Comparison of ENCODE assay signal across 28 cellular contexts in the genomic region with DNA sequence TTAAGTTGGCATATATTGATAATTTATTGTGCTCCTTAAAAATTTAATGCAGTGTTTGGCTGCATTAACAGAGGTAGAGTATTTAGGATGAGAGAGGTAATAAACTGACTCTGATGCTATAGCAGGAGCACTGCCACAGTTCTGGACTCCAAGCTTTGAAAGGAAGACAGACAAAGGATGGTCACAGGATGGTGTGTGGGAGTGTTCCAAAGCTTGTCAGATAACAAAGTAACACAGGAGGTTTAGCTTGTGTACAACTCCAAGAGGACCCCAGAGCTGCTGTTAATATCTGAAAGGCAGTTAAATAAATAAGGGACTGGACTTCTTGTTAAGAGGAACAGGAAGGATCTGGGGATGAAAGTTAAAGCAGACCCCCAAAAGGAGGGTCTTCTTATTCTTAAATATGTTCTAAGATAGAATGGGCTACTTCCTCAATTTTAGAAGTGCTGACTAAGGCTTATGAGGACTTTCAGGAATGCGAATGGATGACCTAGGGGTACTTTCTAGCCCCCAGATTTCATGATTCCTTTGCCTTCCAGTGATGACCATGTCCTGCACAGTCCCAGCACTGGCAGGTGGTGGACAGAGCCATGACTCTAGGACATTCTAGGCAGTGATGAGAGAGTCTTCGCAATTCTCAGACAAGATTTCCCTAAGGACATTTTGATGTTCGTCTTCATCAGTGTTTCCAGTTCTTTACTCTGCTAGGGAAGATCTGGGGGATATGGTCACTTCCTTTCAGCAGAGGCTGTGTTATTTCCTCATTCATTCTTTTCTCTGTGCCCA.
A peak's percentile ranks its signal among the peaks of the same experiment; 100 is the strongest.
DNase-seq lines count a peak whose midpoint lies in the region; ATAC-seq, FAIRE-seq and TF ChIP-seq lines count a peak whose summit lies in the region.
"Had no signal": no experiment of that assay in that cellular context is flagged by ENCODE, and none has a peak within 500 bp of the region (broad histone marks: within the 10 kb centered on the region; RNA-seq: fewer than 3 reads in every experiment).

No MANE protein-coding gene starts in this region.

- H3K56ac ChIP-seq in H1 (replicated peaks; ENCODE audit: insufficient read length, low read depth, low read length), result no peak overlapping the region

- no peak overlapping the region for H3K9ac ChIP-seq in H1 (replicated peaks in 1 of 4; ENCODE audit: extremely low read depth in 1 of 4, low read depth in 3 of 4, low read length in 3 of 4)
- H3K9ac ChIP-seq: KMS-11 had no signal

- H3K79me2 ChIP-seq in GM23338 (replicated peaks; ENCODE audit: insufficient read depth), result peaks cover 47% of the 10 kb centered on the region
- peaks cover 0 to 42% of the 10 kb centered on the region in 2 experiments; a peak in 2 of 4 replicates for H3K79me2 ChIP-seq in H1 (ENCODE audit: control insufficient read depth in 1 of 2, insufficient read depth in 2 of 2, low read length in 2 of 2)

- H2BK20ac ChIP-seq in H1 (ENCODE audit: low read length), result no peak overlapping the region

- H3K9me2 ChIP-seq in GM23338 (ENCODE audit: insufficient read depth), result no peaks in the 10 kb centered on the region

- H3K9me3 ChIP-seq in H1 (ENCODE audit: insufficient read depth in 2 of 2, low read depth in 1 of 2, low read length in 1 of 2), result no peaks in the 10 kb centered on the region
- H3K9me3 ChIP-seq: heart left ventricle, upper lobe of left lung had no signal

- 0 out of 2 replicates have a peak overlapping the region, but pooled peaks have one; percentile 33 for H2BK15ac ChIP-seq in H1 (ENCODE audit: low read length)

- no peak for TF ChIP-seq POLR2A in H1 (IDR thresholded peaks at IDR 0.05; ENCODE audit: control extremely low read depth in 1 of 2, low read depth in 2 of 2, low read length in 2 of 2)

- no peak overlapping the region for H2BK12ac ChIP-seq in H1 (ENCODE audit: low read depth, low read length)

- peak overlapping the region; percentile 56 for H4K91ac ChIP-seq in H1 (replicated peaks; ENCODE audit: insufficient read length, low read length)

- no peak overlapping the region for H2BK120ac ChIP-seq in H1 (replicated peaks; ENCODE audit: low read depth, low read length)

- H4K20me1 ChIP-seq in GM23338 (replicated peaks; ENCODE audit: insufficient read depth), result no peaks in the 10 kb centered on the region
- H4K20me1 ChIP-seq in H1 (replicated peaks in 1 of 2; ENCODE audit: control insufficient read depth in 1 of 2, insufficient read depth in 2 of 2, low read length in 2 of 2), result no peaks in the 10 kb centered on the region

- POLR2A ChIA-PET in H1 (lab: Charles Lee; ENCODE audit: partially characterized antibody), result interaction anchor here (0.9 kb wide), 1 partner anchor 14 kb away, joined by 3 read pairs; no protein-coding TSS in a partner anchor

- H3K4me1 ChIP-seq in GM23338 (ENCODE audit: insufficient read depth) (peaks cover 30% of the 10 kb centered on the region), H1 (replicated peaks in 1 of 4; ENCODE audit: control insufficient read depth in 3 of 4, insufficient read depth in 4 of 4, low read length in 3 of 4) (peaks cover 3 to 21% (median 16%) of the 10 kb centered on the region in 4 experiments; a peak in 6 of 7 replicates)

- no peak overlapping the region for H4K5ac ChIP-seq in H1 (ENCODE audit: insufficient read length, low read depth, low read length)

- intact Hi-C loops in activated naive CD4-positive, alpha-beta T cell treated with anti-CD3 and anti-CD28 coated beads for 36 hours (cut with micrococcal nuclease), result no loop called here

- H3K4ac ChIP-seq in H1 (replicated peaks; ENCODE audit: insufficient read length, low read depth, low read length), result peak overlapping the region; percentile 88

- no peak overlapping the region for H3K23ac ChIP-seq in H1 (ENCODE audit: insufficient read length)

- H3K27ac Mint-ChIP-seq in GM23338 (peak overlapping the region; percentile 71), nephron progenitor cell (peak overlapping the region; percentile 25)
- H3K27ac Mint-ChIP-seq in activated naive CD4-positive, alpha-beta T cell treated with anti-CD3 and anti-CD28 coated beads for 36 hours, result no peak overlapping the region
- H3K27ac Mint-ChIP-seq: activated CD4-positive, alpha-beta memory T cell treated with anti-CD3 and anti-CD28 coated beads, Interleukin-2, amount 10 ng/mL, durations not matched to agents 7 days and 5 days; activated naive CD4-positive, alpha-beta T cell treated with anti-CD3 and anti-CD28 coated beads, Interleukin-2, amount 50 U/mL, for 24 hours had no signal

- peaks cover 2% of the 10 kb centered on the region for H3K27me3 Mint-ChIP-seq in GM23338 (ENCODE audit: insufficient read depth, low read depth, poor library complexity)
- peaks cover 5% of the 10 kb centered on the region for H3K27me3 Mint-ChIP-seq in nephron progenitor cell (ENCODE audit: low read depth, poor library complexity)
- peaks cover 29% of the 10 kb centered on the region for H3K27me3 Mint-ChIP-seq in activated naive CD4-positive, alpha-beta T cell treated with anti-CD3 and anti-CD28 coated beads for 36 hours (ENCODE audit: low read depth)

- H3K4me1 Mint-ChIP-seq in GM23338, result peaks cover 69% of the 10 kb centered on the region
- peaks cover 40% of the 10 kb centered on the region for H3K4me1 Mint-ChIP-seq in nephron progenitor cell
- H3K4me1 Mint-ChIP-seq in activated naive CD4-positive, alpha-beta T cell treated with anti-CD3 and anti-CD28 coated beads for 36 hours (ENCODE audit: low read depth), result peaks cover 2% of the 10 kb centered on the region

- TF ChIP-seq EP300 in H1 (IDR thresholded peaks at IDR 0.05; ENCODE audit: borderline replicate concordance in 1 of 2, low read depth in 2 of 2, low read length in 2 of 2), result no peak

- H2AFZ ChIP-seq in GM23338, result no peak overlapping the region
- H2AFZ ChIP-seq in H1 (ENCODE audit: low read length), result no peak overlapping the region

- 100% methylated on average over 3 of the region's 3 CpGs; no CpG with 5 or more reads in 1 of the 2 experiments for WGBS in H1 (ENCODE audit: extremely low coverage in 1 of 2, insufficient coverage in 1 of 2, insufficient read length in 1 of 2, insufficient replicate concordance in 2 of 2, low coverage in 1 of 2, low lambda C conversion rate in 2 of 2, missing lambda C conversion rate in 1 of 2), 2 experiments

- ATAC-seq in GM23338, result no peak
- ATAC-seq: PC-3 had no signal

- H3K27me3 ChIP-seq in GM23338 (ENCODE audit: insufficient read depth) (no peaks in the 10 kb centered on the region), H1 (replicated peaks in 1 of 4; ENCODE audit: control insufficient read depth in 3 of 4, extremely low read depth in 1 of 4, insufficient read depth in 3 of 4, low read length in 3 of 4) (no peaks in the 10 kb centered on the region)
- H3K27me3 ChIP-seq: upper lobe of left lung had no signal

- CTCF ChIA-PET in H1 (lab: Charles Lee; ENCODE audit: partially characterized antibody), result interaction anchor here (0.9 to 2.2 kb wide), 3 partner anchors 11 to 29 kb away, joined by 4 to 9 read pairs (median 4); no protein-coding TSS in a partner anchor
- CTCF ChIA-PET in activated naive CD4-positive, alpha-beta T cell treated with anti-CD3 and anti-CD28 coated beads for 36 hours (lab: Charles Lee), result no interaction called here

- no peaks in the 10 kb centered on the region; the same call in 1 of the 2 replicates for H3K79me1 ChIP-seq in H1 (ENCODE audit: low read depth, low read length)

- peak overlapping the region; percentile 11; the same call in 1 of the 2 replicates for H3K18ac ChIP-seq in H1 (ENCODE audit: extremely low read depth, low read length)

- H3K9me3 Mint-ChIP-seq in GM23338 (no peaks in the 10 kb centered on the region; the same call in 2 of the 3 replicates), nephron progenitor cell (no peaks in the 10 kb centered on the region)
- no peaks in the 10 kb centered on the region for H3K9me3 Mint-ChIP-seq in activated naive CD4-positive, alpha-beta T cell treated with anti-CD3 and anti-CD28 coated beads for 36 hours
- H3K9me3 Mint-ChIP-seq: activated CD4-positive, alpha-beta memory T cell treated with anti-CD3 and anti-CD28 coated beads, Interleukin-2, amount 10 ng/mL, durations not matched to agents 7 days and 5 days; activated naive CD4-positive, alpha-beta T cell treated with anti-CD3 and anti-CD28 coated beads, Interleukin-2, amount 50 U/mL, for 24 hours had no signal

- peaks cover 3% of the 10 kb centered on the region for H3K23me2 ChIP-seq in H1 (ENCODE audit: low read depth, low read length)

- H3F3A ChIP-seq in GM23338 (replicated peaks; ENCODE audit: low read depth), result 0 out of 2 replicates have a peak, but pooled peaks cover 5% of the 10 kb centered on the region

- H3K36me3 ChIP-seq in GM23338 (ENCODE audit: insufficient read depth), result no peaks in the 10 kb centered on the region
- H3K36me3 ChIP-seq in H1 (ENCODE audit: control insufficient read depth in 2 of 4, insufficient read depth in 4 of 4, low read length in 3 of 4), result no peaks in the 10 kb centered on the region
- H3K36me3 ChIP-seq: heart left ventricle, upper lobe of left lung had no signal

- H2AK5ac ChIP-seq in H1 (ENCODE audit: low read depth, low read length), result 0 out of 2 replicates have a peak overlapping the region, but pooled peaks have one; percentile 8

- no peak overlapping the region for H3K4me3 Mint-ChIP-seq in GM23338
- no peak overlapping the region for H3K4me3 Mint-ChIP-seq in nephron progenitor cell
- H3K4me3 Mint-ChIP-seq in activated naive CD4-positive, alpha-beta T cell treated with anti-CD3 and anti-CD28 coated beads for 36 hours, result no peak overlapping the region
- H3K4me3 Mint-ChIP-seq: activated CD4-positive, alpha-beta memory T cell treated with anti-CD3 and anti-CD28 coated beads, Interleukin-2, amount 10 ng/mL, durations not matched to agents 7 days and 5 days; activated naive CD4-positive, alpha-beta T cell treated with anti-CD3 and anti-CD28 coated beads, Interleukin-2, amount 50 U/mL, for 24 hours had no signal

- H3K14ac ChIP-seq in H1 (ENCODE audit: insufficient read length), result no peak overlapping the region

- no peak for TF ChIP-seq RAD21 in H1 (IDR thresholded peaks at IDR 0.05 in 1 of 2, conservative IDR thresholded peaks at IDR 0.05 in 1 of 2; ENCODE audit: low read depth in 2 of 2, low read length in 2 of 2)

- FAIRE-seq in H1 (lab: Jason Lieb, UNC), result no peak
- FAIRE-seq: bronchial epithelial cell had no signal

- no peak overlapping the region for H3K27ac ChIP-seq in GM23338 (ENCODE audit: low read depth)
- no peak overlapping the region for H3K27ac ChIP-seq in H1 (ENCODE audit: low read depth, low read length)
- H3K27ac ChIP-seq: epithelial cell of prostate, heart left ventricle, KMS-11, skin epidermis, upper lobe of left lung had no signal

- TF ChIP-seq CTCF in GM23338 (conservative IDR thresholded peaks at IDR 0.05; ENCODE audit: low read depth in 2 of 2), result no peak
- no peak for TF ChIP-seq CTCF in H1 (IDR thresholded peaks at IDR 0.05; ENCODE audit: control extremely low read depth in 1 of 3, insufficient read depth in 1 of 3, low read depth in 1 of 3, low read length in 3 of 3)
- no peak for TF ChIP-seq CTCF in nephron progenitor cell (IDR thresholded peaks at IDR 0.05)

- H3K36me3 Mint-ChIP-seq in GM23338 (ENCODE audit: low read depth) (peaks cover 8% of the 10 kb centered on the region; the same call in 2 of the 3 replicates), nephron progenitor cell (ENCODE audit: low read depth) (peaks cover 9% of the 10 kb centered on the region)
- H3K36me3 Mint-ChIP-seq in activated naive CD4-positive, alpha-beta T cell treated with anti-CD3 and anti-CD28 coated beads for 36 hours (ENCODE audit: low read depth), result no peaks in the 10 kb centered on the region
- H3K36me3 Mint-ChIP-seq: activated naive CD4-positive, alpha-beta T cell treated with anti-CD3 and anti-CD28 coated beads, Interleukin-2, amount 50 U/mL, for 24 hours had no signal

- H2BK5ac ChIP-seq in H1 (ENCODE audit: low read depth, low read length), result no peak overlapping the region

- DNase-seq in GM23338 (ENCODE audit: low spot score) (no peak), OCI-M1 (lab: John Stamatoyannopoulos, UW) (peak; percentile 73), H1 (ENCODE audit: low read depth in 1 of 2, low spot score in 2 of 2) (no peak), nephron progenitor cell (no peak), T-helper 9 cell (no peak), NCI-H446 (lab: John Stamatoyannopoulos, UW) (no peak), glomerular visceral epithelial cell (ENCODE audit: extremely low spot score) (no peak)
- DNase-seq in activated naive CD4-positive, alpha-beta T cell treated with anti-CD3 and anti-CD28 coated beads for 36 hours, result no peak
- DNase-seq: activated CD4-positive, alpha-beta memory T cell treated with anti-CD3 and anti-CD28 coated beads, Interleukin-2, amount 10 ng/mL, durations not matched to agents 7 days and 5 days; activated CD4-positive, CD25-positive, alpha-beta regulatory T cell treated with anti-CD3 and anti-CD28 coated beads, Interleukin-2, amount 50 U/mL, for 72 hours; activated CD8-positive, alpha-beta memory T cell treated with anti-CD3 and anti-CD28 coated beads, Interleukin-2, amount 50 U/mL, for 48 hours; amygdala; GOT3; heart left ventricle; NCI-H1436; NCI-H2081 treated with DMSO at 0.1 percent for 48 hours; occipital lobe; PC-3; Right ventricle myocardium superior; stimulated activated CD4-positive, alpha-beta T cell treated with anti-CD3 and anti-CD28 coated beads, Interleukin-1b, Interleukin-23, amount 100 ng/mL, for 48 hours; stimulated activated CD8-positive, alpha-beta memory T cell treated with anti-CD3 and anti-CD28 coated beads, Interleukin-4, amount 100 ng/mL, for 48 hours; upper lobe of left lung had no signal

- H3K4me3 ChIP-seq in GM23338 (no peak overlapping the region), H1 (ENCODE audit: extremely low read depth in 1 of 4, insufficient read depth in 2 of 4, low read depth in 3 of 4, low read length in 4 of 4) (no peak overlapping the region)
- H3K4me3 ChIP-seq: heart left ventricle, lung, skin epidermis, upper lobe of left lung had no signal

- no peak overlapping the region for H4K8ac ChIP-seq in H1 (ENCODE audit: extremely low read depth, insufficient read depth, low read length)

- H3K4me2 ChIP-seq in GM23338 (no peak overlapping the region), H1 (ENCODE audit: insufficient read depth in 1 of 2, low read depth in 2 of 2, low read length in 2 of 2) (no peak overlapping the region)
- H3K4me2 ChIP-seq: KMS-11 had no signal
